In the genomic region with DNA sequence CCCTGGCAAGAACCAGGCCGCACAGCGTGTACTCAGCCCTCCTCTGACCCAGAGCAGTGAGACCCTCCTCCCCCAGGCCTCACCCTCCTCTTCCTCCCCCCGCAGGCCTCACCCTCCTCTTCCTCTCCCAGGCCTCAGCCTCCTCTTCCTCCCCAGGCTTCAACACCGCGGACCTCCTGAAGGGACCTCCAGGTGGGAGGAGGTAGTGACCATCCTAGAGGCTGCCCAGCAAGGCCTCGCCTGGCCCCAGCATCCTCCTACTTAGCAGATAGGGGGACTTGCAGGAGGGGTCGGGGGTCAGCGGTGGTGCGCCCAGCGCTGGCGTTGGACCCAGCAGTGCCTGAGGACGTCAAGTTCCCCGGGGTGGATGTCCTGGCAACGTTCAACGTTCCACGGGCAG, we compare ENCODE assay signal across 9 cellular contexts.
DNase-seq lines count a peak whose midpoint lies in the region; ATAC-seq and TF ChIP-seq lines count a peak whose summit lies in the region.
"Had no signal": no experiment of that assay in that cellular context is flagged by ENCODE, and none has a peak within 500 bp of the region (broad histone marks: within the 10 kb centered on the region; RNA-seq: fewer than 3 reads in every experiment).

No MANE protein-coding gene starts in this region.

- H3K4me1 Mint-ChIP-seq in T-helper 17 cell = peaks cover 43% of the 10 kb centered on the region
- peaks cover 63 to 77% of the 10 kb centered on the region in 2 donors for H3K4me1 Mint-ChIP-seq in natural killer cell
- H3K4me1 Mint-ChIP-seq in Calu3 (ENCODE audit: low read depth, unreplicated experiment) = no peaks in the 10 kb centered on the region
- H3K4me1 Mint-ChIP-seq in neural progenitor cell = peaks cover 29% of the 10 kb centered on the region

- peak; percentile 19 for ATAC-seq in GM18868 (IDR thresholded peaks at IDR 0.05; ENCODE audit: unreplicated experiment)
- peak; percentile 11 for ATAC-seq in HG02678 (IDR thresholded peaks at IDR 0.05; ENCODE audit: unreplicated experiment)
- no peak for ATAC-seq in T-helper 17 cell
- peak in 1 of 3 donors; percentile 5 for ATAC-seq in natural killer cell

- H3K36me3 Mint-ChIP-seq in T-helper 17 cell (ENCODE audit: low read depth) (peaks cover 3% of the 10 kb centered on the region), natural killer cell (no peaks in the 10 kb centered on the region), Calu3 (ENCODE audit: insufficient read depth, unreplicated experiment) (no peaks in the 10 kb centered on the region), neural progenitor cell (peaks cover 5% of the 10 kb centered on the region)

- no peak overlapping the region for H3K9ac ChIP-seq in neural progenitor cell

- H3K4me3 Mint-ChIP-seq in T-helper 17 cell (peak overlapping the region; percentile 94), natural killer cell (peak overlapping the region; percentile 92), Calu3 (ENCODE audit: low read depth, unreplicated experiment) (no peak overlapping the region), neural progenitor cell (no peak overlapping the region)

- no peak for DNase-seq in T-helper 17 cell
- DNase-seq in natural killer cell = no peak
- DNase-seq in NCI-H1436 (lab: John Stamatoyannopoulos, UW) = no peak
- no peak for DNase-seq in Calu3
- no peak for DNase-seq in neural progenitor cell (ENCODE audit: low spot score)
- DNase-seq in islet precursor cell = no peak
- DNase-seq: NCI-H2081 treated with DMSO at 0.1 percent for 48 hours had no signal

- TF ChIP-seq CTCF in natural killer cell (IDR thresholded peaks at IDR 0.05) = no peak
- no peak for TF ChIP-seq CTCF in Calu3 (IDR thresholded peaks at IDR 0.05; ENCODE audit: unreplicated experiment)
- no peak for TF ChIP-seq CTCF in neural progenitor cell (IDR thresholded peaks at IDR 0.05)

- intact Hi-C loops in natural killer cell (cut with micrococcal nuclease) = loop anchor here (1.0 to 5.0 kb wide), 4 partner anchors 21 to 476 kb away; no protein-coding TSS in a partner anchor
- intact Hi-C loops in Calu3 (cut with micrococcal nuclease; ENCODE audit: unreplicated experiment) = no loop called here

- H3K27me3 ChIP-seq in neural progenitor cell = no peaks in the 10 kb centered on the region

- H3K27ac Mint-ChIP-seq in T-helper 17 cell (peak overlapping the region; percentile 98), natural killer cell (peak overlapping the region; percentile 89 to 94), Calu3 (ENCODE audit: unreplicated experiment) (no peak overlapping the region), neural progenitor cell (no peak overlapping the region)

- H3K79me2 ChIP-seq in neural progenitor cell (ENCODE audit: low read depth) = no peaks in the 10 kb centered on the region

- no peaks in the 10 kb centered on the region for H3K36me3 ChIP-seq in neural progenitor cell

- H3F3A ChIP-seq in neural progenitor cell (ENCODE audit: low read depth) = peaks cover 11% of the 10 kb centered on the region

- H3K4me3 ChIP-seq in neural progenitor cell = no peak overlapping the region

- no peak overlapping the region for H3K4me2 ChIP-seq in neural progenitor cell

- no peak overlapping the region for H3K27ac ChIP-seq in neural progenitor cell

- CTCF ChIA-PET in Calu3 (lab: Charles Lee) = no interaction called here

- H3K4me1 ChIP-seq in neural progenitor cell = peaks cover 22% of the 10 kb centered on the region

- H3K9me3 Mint-ChIP-seq in natural killer cell = no peaks in the 10 kb centered on the region
- H3K9me3 Mint-ChIP-seq in Calu3 (ENCODE audit: low read depth, unreplicated experiment) = no peaks in the 10 kb centered on the region
- H3K9me3 Mint-ChIP-seq in neural progenitor cell = peaks cover 14% of the 10 kb centered on the region

- peaks cover 5% of the 10 kb centered on the region for H4K20me1 ChIP-seq in neural progenitor cell (ENCODE audit: low read depth)

- no TSS peak for BruUV-seq in Calu3 (replicated peaks; lab: Mats Ljungman, UMichigan)

- H3K9me3 ChIP-seq in T-helper 17 cell (ENCODE audit: control insufficient read depth, low read length, poor library complexity, severe bottlenecking) (no peaks in the 10 kb centered on the region), neural progenitor cell (ENCODE audit: low read depth) (no peaks in the 10 kb centered on the region)

- H3K27me3 Mint-ChIP-seq in T-helper 17 cell = no peaks in the 10 kb centered on the region
- peaks cover 0 to 7% of the 10 kb centered on the region in 2 donors for H3K27me3 Mint-ChIP-seq in natural killer cell (ENCODE audit: low read depth in 2 of 2)
- H3K27me3 Mint-ChIP-seq in Calu3 (ENCODE audit: unreplicated experiment) = no peaks in the 10 kb centered on the region
- peaks cover 13% of the 10 kb centered on the region for H3K27me3 Mint-ChIP-seq in neural progenitor cell (ENCODE audit: insufficient read depth, low read depth)

- no peak overlapping the region for H2AFZ ChIP-seq in neural progenitor cell (replicated peaks)

Comparison
In these comparisons a context has a peak if more than half of its experiments do, and no peak if none do; other contexts are left out.
1. H3K27ac Mint-ChIP-seq: peak in T-helper 17 cell (single experiment) and natural killer cell (2 of 2); none in Calu3 (single experiment) and neural progenitor cell (single experiment).
2. H3K4me3 Mint-ChIP-seq: peak in T-helper 17 cell (single experiment) and natural killer cell (single experiment); none in Calu3 (single experiment) and neural progenitor cell (single experiment).